In the genomic region with DNA sequence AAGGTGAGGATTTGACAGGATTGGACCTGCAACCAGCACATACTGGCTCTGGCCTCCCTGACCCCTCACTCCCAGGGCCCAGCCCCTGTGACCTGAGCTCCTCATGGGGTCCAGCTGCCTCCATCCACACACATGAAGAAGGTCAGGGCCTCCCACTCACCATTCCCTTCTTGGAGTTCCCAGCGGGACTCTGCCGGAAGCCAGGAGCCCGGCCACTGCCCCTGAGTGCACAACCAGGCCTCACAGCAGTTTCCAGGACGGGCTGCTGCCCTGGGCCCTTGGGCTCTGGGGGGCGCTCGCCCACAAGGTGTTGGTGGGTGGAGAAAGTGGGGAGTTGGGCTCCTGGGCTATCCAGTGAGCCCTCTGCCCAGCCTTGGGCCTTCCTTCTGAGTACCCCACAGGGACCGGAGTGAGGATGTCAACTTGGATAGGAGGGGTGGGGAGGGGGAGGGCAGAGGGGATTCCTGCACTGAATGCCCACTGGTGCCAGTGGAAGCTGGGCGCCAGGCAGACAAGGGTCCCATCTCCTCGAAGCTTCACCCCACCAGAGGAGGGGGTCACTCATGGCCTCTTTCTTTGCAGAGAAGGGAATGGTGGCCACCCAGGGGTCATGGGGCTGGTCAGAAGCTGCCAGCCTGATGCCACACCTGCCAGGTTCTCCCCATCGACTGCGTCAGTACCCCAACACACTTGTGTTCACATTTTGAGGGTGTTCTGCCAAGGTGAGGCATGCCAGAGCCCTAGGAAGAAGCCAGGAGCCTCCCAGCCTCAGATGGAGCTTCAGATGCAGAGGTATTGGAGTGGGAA, we compare ENCODE assay signal across 1 cellular context.
TF ChIP-seq lines count a peak whose summit lies in the region.

No MANE protein-coding gene starts in this region.

TF ChIP-seq in H1, 55 proteins besides CTCF, POLR2A, EP300 and RAD21:
- no peak for TF ChIP-seq CTBP2 (IDR thresholded peaks at IDR 0.05; ENCODE audit: borderline replicate concordance, insufficient read depth, insufficient read length, low read length)
- TF ChIP-seq SP2 (IDR thresholded peaks at IDR 0.05; ENCODE audit: low read length) = no peak
- TF ChIP-seq SIRT6 (IDR thresholded peaks at IDR 0.05; ENCODE audit: low read length) = no peak
- no peak for TF ChIP-seq KDM1A (IDR thresholded peaks at IDR 0.05; ENCODE audit: borderline replicate concordance, low read length)
- no peak for TF ChIP-seq CHD1 (IDR thresholded peaks at IDR 0.05; ENCODE audit: low read depth, low read length)
- no peak for TF ChIP-seq EZH2 (IDR thresholded peaks at IDR 0.05; ENCODE audit: low read depth, low read length, severe bottlenecking)
- no peak for TF ChIP-seq PHF8 (conservative IDR thresholded peaks at IDR 0.05; ENCODE audit: low read depth, low read length)
- TF ChIP-seq POLR2AphosphoS5 (IDR thresholded peaks at IDR 0.05; ENCODE audit: low read depth, low read length) = no peak
- TF ChIP-seq CHD2 (IDR thresholded peaks at IDR 0.05; ENCODE audit: low read length) = no peak
- TF ChIP-seq GABPA (IDR thresholded peaks at IDR 0.05; ENCODE audit: borderline replicate concordance, insufficient read depth, low read length) = no peak
- TF ChIP-seq GTF2F1 (IDR thresholded peaks at IDR 0.05; ENCODE audit: borderline replicate concordance, low read depth, low read length) = no peak
- TF ChIP-seq ASH2L (IDR thresholded peaks at IDR 0.05; ENCODE audit: low read length) = no peak
- no peak for TF ChIP-seq TAF1 (IDR thresholded peaks at IDR 0.05; ENCODE audit: low read depth, low read length)
- TF ChIP-seq NANOG (IDR thresholded peaks at IDR 0.05; ENCODE audit: insufficient read depth, low read depth, low read length, poor library complexity, severe bottlenecking) = no peak
- no peak for TF ChIP-seq TEAD4 (IDR thresholded peaks at IDR 0.05; ENCODE audit: low read depth, low read length)
- TF ChIP-seq, protein P1, sequence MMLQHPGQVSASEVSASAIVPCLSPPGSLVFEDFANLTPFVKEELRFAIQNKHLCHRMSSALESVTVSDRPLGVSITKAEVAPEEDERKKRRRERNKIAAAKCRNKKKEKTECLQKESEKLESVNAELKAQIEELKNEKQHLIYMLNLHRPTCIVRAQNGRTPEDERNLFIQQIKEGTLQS (IDR thresholded peaks at IDR 0.05; ENCODE audit: insufficient read depth, low read depth, low read length) = no peak
- no peak for TF ChIP-seq RFX5 (IDR thresholded peaks at IDR 0.05; ENCODE audit: borderline replicate concordance, low read depth, low read length)
- no peak for TF ChIP-seq ZNF274 (IDR thresholded peaks at IDR 0.05; ENCODE audit: borderline replicate concordance, extremely low read depth, low read length)
- no peak for TF ChIP-seq SIN3A (conservative IDR thresholded peaks at IDR 0.05 in 1 of 2, IDR thresholded peaks at IDR 0.05 in 1 of 2; ENCODE audit: low read depth in 1 of 2, low read length in 2 of 2)
